Comparison of ENCODE assay signal across 22 cellular contexts in genomic region chr11:2669926-2670469, GRCh38. TPM values are rescaled to one million over a fixed set of nuclear protein-coding genes. Genes with fewer than 3 reads are reported as not detected.
DNase-seq lines count a peak whose midpoint lies in the region; ATAC-seq and TF ChIP-seq lines count a peak whose summit lies in the region.
"Had no signal": no experiment of that assay in that cellular context is flagged by ENCODE, and none has a peak within 500 bp of the region (broad histone marks: within the 10 kb centered on the region; RNA-seq: fewer than 3 reads in every experiment).

No MANE protein-coding gene starts in this region.

- H4K20me1 ChIP-seq in osteoblast (ENCODE audit: insufficient read depth, low read length), result peaks cover 56% of the 10 kb centered on the region

- DNase-seq in activated T-cell treated with anti-CD3 and anti-CD28 coated beads, Interleukin-2, amount 50 U/mL, for 24 hours, result peak; percentile 11
- DNase-seq in activated T-cell treated with anti-CD3 and anti-CD28 coated beads for 4 hours, result no peak
- DNase-seq in central memory CD8-positive, alpha-beta T cell (ENCODE audit: low spot score in 2 of 2), result peak in 1 of 2 donors; percentile 2
- peak; percentile 50 for DNase-seq in osteoblast (ENCODE audit: insufficient read length, low spot score, missing footprints)
- peak; percentile 7 for DNase-seq in testis
- no peak for DNase-seq in NCI-H1105 treated with DMSO at 0.1 percent for 48 hours (lab: John Stamatoyannopoulos, UW)
- no peak for DNase-seq in effector memory CD4-positive, alpha-beta T cell
- no peak for DNase-seq in activated CD4-positive, alpha-beta T cell treated with anti-CD3 and anti-CD28 coated beads, Interleukin-2, amount 50 U/mL, for 1 hour
- DNase-seq: Caco-2; CD4-positive, CD25-positive, alpha-beta regulatory T cell; EL; HCEC 1CT; IMR-90; Karpas-422; MM.1S; NCI-H1105; NCI-H187; NCI-H345; NCI-H69; SHP77 treated with DMSO at 0.1 percent for 48 hours had no signal

- H3K4me1 Mint-ChIP-seq in activated T-cell treated with anti-CD3 and anti-CD28 coated beads, Interleukin-2, amount 50 U/mL, for 24 hours (ENCODE audit: low read depth), result no peaks in the 10 kb centered on the region
- no peaks in the 10 kb centered on the region for H3K4me1 Mint-ChIP-seq in central memory CD8-positive, alpha-beta T cell

- no peaks in the 10 kb centered on the region for H3K36me3 Mint-ChIP-seq in activated T-cell treated with anti-CD3 and anti-CD28 coated beads, Interleukin-2, amount 50 U/mL, for 24 hours (ENCODE audit: low read depth)
- no peaks in the 10 kb centered on the region for H3K36me3 Mint-ChIP-seq in central memory CD8-positive, alpha-beta T cell (ENCODE audit: insufficient read depth)

- WGBS in testis, 2 donors, result 91 to 100% methylated on average over 7 of the region's 7 CpGs

- H3K4me2 ChIP-seq in osteoblast (ENCODE audit: insufficient read depth, low read length), result no peak overlapping the region

- H3K27me3 ChIP-seq in osteoblast (ENCODE audit: insufficient read depth, low read length) (no peaks in the 10 kb centered on the region), testis (no peaks in the 10 kb centered on the region)
- no peaks in the 10 kb centered on the region for H3K27me3 ChIP-seq in effector memory CD4-positive, alpha-beta T cell (replicated peaks; ENCODE audit: control insufficient read depth, insufficient read depth, low read length, poor library complexity, severe bottlenecking)

- intact Hi-C loops in testis (cut with DNase I; ENCODE audit: low total_unique reads), result no loop called here

- H3K4me1 ChIP-seq in osteoblast (ENCODE audit: insufficient read depth, low read length) (no peaks in the 10 kb centered on the region), testis (peaks cover 7% of the 10 kb centered on the region)
- H3K4me1 ChIP-seq in effector memory CD4-positive, alpha-beta T cell (ENCODE audit: control insufficient read depth, insufficient read depth, low read length, poor library complexity, severe bottlenecking), result no peaks in the 10 kb centered on the region
- H3K4me1 ChIP-seq: Caco-2 had no signal

- no peaks in the 10 kb centered on the region for H3K9me3 Mint-ChIP-seq in activated T-cell treated with anti-CD3 and anti-CD28 coated beads, Interleukin-2, amount 50 U/mL, for 24 hours
- no peaks in the 10 kb centered on the region for H3K9me3 Mint-ChIP-seq in central memory CD8-positive, alpha-beta T cell
- H3K9me3 Mint-ChIP-seq: CD4-positive, CD25-positive, alpha-beta regulatory T cell had no signal

- H3K9me3 ChIP-seq in osteoblast (ENCODE audit: low read depth, low read length) (no peaks in the 10 kb centered on the region), testis (no peaks in the 10 kb centered on the region)
- no peaks in the 10 kb centered on the region for H3K9me3 ChIP-seq in effector memory CD4-positive, alpha-beta T cell (ENCODE audit: control insufficient read depth, low read length)

- peaks cover 72% of the 10 kb centered on the region for H3K79me2 ChIP-seq in osteoblast (ENCODE audit: insufficient read depth, low read length)

- no peak overlapping the region for H3K4me3 Mint-ChIP-seq in activated T-cell treated with anti-CD3 and anti-CD28 coated beads, Interleukin-2, amount 50 U/mL, for 24 hours
- H3K4me3 Mint-ChIP-seq in central memory CD8-positive, alpha-beta T cell, result no peak overlapping the region
- H3K4me3 Mint-ChIP-seq: B cell; CD4-positive, CD25-positive, alpha-beta regulatory T cell had no signal

- H3K4me3 ChIP-seq in osteoblast (ENCODE audit: insufficient read depth, low read length) (no peak overlapping the region), testis (no peak overlapping the region)
- H3K4me3 ChIP-seq in effector memory CD4-positive, alpha-beta T cell (ENCODE audit: insufficient read depth, low read depth, low read length, poor library complexity, severe bottlenecking), result no peak overlapping the region

- H3K36me3 ChIP-seq in osteoblast (ENCODE audit: insufficient read depth, low read length), result peaks cover 3% of the 10 kb centered on the region
- H3K36me3 ChIP-seq in testis (ENCODE audit: low read depth, missing control alignments), result no peaks in the 10 kb centered on the region
- H3K36me3 ChIP-seq in effector memory CD4-positive, alpha-beta T cell (ENCODE audit: control insufficient read depth, insufficient read depth, low read length), result no peaks in the 10 kb centered on the region

- H3K27ac ChIP-seq in osteoblast (ENCODE audit: low read depth, low read length) (no peak overlapping the region), testis (no peak overlapping the region)
- no peak overlapping the region for H3K27ac ChIP-seq in effector memory CD4-positive, alpha-beta T cell (ENCODE audit: insufficient read depth, low read length, poor library complexity, severe bottlenecking)
- H3K27ac ChIP-seq: 22Rv1 had no signal

- H2AFZ ChIP-seq in osteoblast (ENCODE audit: low read length), result no peak overlapping the region

- no peak overlapping the region for H3K27ac Mint-ChIP-seq in activated T-cell treated with anti-CD3 and anti-CD28 coated beads, Interleukin-2, amount 50 U/mL, for 24 hours
- peak overlapping the region; percentile 16 for H3K27ac Mint-ChIP-seq in central memory CD8-positive, alpha-beta T cell (ENCODE audit: low read depth)
- H3K27ac Mint-ChIP-seq: B cell had no signal

- no peak for TF ChIP-seq POLR2A in testis (IDR thresholded peaks at IDR 0.05)

- H3K27me3 Mint-ChIP-seq in activated T-cell treated with anti-CD3 and anti-CD28 coated beads, Interleukin-2, amount 50 U/mL, for 24 hours, result no peaks in the 10 kb centered on the region
- no peaks in the 10 kb centered on the region for H3K27me3 Mint-ChIP-seq in central memory CD8-positive, alpha-beta T cell
- H3K27me3 Mint-ChIP-seq: B cell; CD4-positive, CD25-positive, alpha-beta regulatory T cell had no signal

- ATAC-seq in central memory CD8-positive, alpha-beta T cell (replicated peaks; ENCODE audit: extremely low read depth, poor library complexity, severe bottlenecking), result no peak

- TF ChIP-seq CTCF in osteoblast (IDR thresholded peaks at IDR 0.05; ENCODE audit: extremely low read depth, low read depth, low read length), result no peak
- no peak for TF ChIP-seq CTCF in testis (IDR thresholded peaks at IDR 0.05)

RNA-seq across cellular contexts. Expression of gene KCNQ1OT1, which starts 29.8 kb away (rescaled TPM):
- 5.1 and 6.2 TPM in 2 replicates for total RNA-seq in osteoblast
- 1 to 10 TPM; 4.0 to 5.9 TPM for total RNA-seq in testis
- 0.20 TPM for polyA plus RNA-seq in testis (ENCODE audit: insufficient read depth, low read depth, low replicate concordance)

Comparison
In these comparisons a context has a peak if more than half of its experiments do, and no peak if none do; other contexts are left out.
1. DNase-seq: peak in activated T-cell treated with anti-CD3 and anti-CD28 coated beads, Interleukin-2, amount 50 U/mL, for 24 hours (single experiment), osteoblast (single experiment) and testis (single experiment); none in activated T-cell treated with anti-CD3 and anti-CD28 coated beads for 4 hours (single experiment), NCI-H1105 treated with DMSO at 0.1 percent for 48 hours (single experiment), effector memory CD4-positive, alpha-beta T cell (0 of 3) and activated CD4-positive, alpha-beta T cell treated with anti-CD3 and anti-CD28 coated beads, Interleukin-2, amount 50 U/mL, for 1 hour (single experiment).